ENCODE assay signal across 8 cellular contexts in genomic region chr10:26486304-26486703, GRCh38. TPM values are rescaled to one million over a fixed set of nuclear protein-coding genes. Genes with fewer than 3 reads are reported as not detected.
DNase-seq lines count a peak whose midpoint lies in the region; ATAC-seq lines count a peak whose summit lies in the region.
"Had no signal": no experiment of that assay in that cellular context is flagged by ENCODE, and none has a peak within 500 bp of the region (broad histone marks: within the 10 kb centered on the region; RNA-seq: fewer than 3 reads in every experiment).

No MANE protein-coding gene starts in this region.

- H3K9me3 Mint-ChIP-seq in stimulated activated memory B cell treated with anti-CD40 and anti-IgM and Interleukin-4, amounts not matched to agents 10 μg/mL and 1 μg/mL and 100 μg/mL, for 72 hours: no peaks in the 10 kb centered on the region

- H3K4me1 Mint-ChIP-seq in stimulated activated memory B cell treated with anti-CD40 and anti-IgM and Interleukin-4, amounts not matched to agents 10 μg/mL and 1 μg/mL and 100 μg/mL, for 72 hours: peaks cover 66% of the 10 kb centered on the region

- no peaks in the 10 kb centered on the region for H3K27me3 Mint-ChIP-seq in stimulated activated memory B cell treated with anti-CD40 and anti-IgM and Interleukin-4, amounts not matched to agents 10 μg/mL and 1 μg/mL and 100 μg/mL, for 72 hours

- H3K27ac Mint-ChIP-seq in stimulated activated memory B cell treated with anti-CD40 and anti-IgM and Interleukin-4, amounts not matched to agents 10 μg/mL and 1 μg/mL and 100 μg/mL, for 72 hours: peak overlapping the region; percentile 97

- peak overlapping the region; percentile 6 for H3K4me3 Mint-ChIP-seq in stimulated activated memory B cell treated with anti-CD40 and anti-IgM and Interleukin-4, amounts not matched to agents 10 μg/mL and 1 μg/mL and 100 μg/mL, for 72 hours

- peaks cover 30% of the 10 kb centered on the region for H3K36me3 Mint-ChIP-seq in stimulated activated memory B cell treated with anti-CD40 and anti-IgM and Interleukin-4, amounts not matched to agents 10 μg/mL and 1 μg/mL and 100 μg/mL, for 72 hours

- no peak for ATAC-seq in stimulated activated memory B cell treated with anti-CD40 and anti-IgM and Interleukin-4, amounts not matched to agents 10 μg/mL and 1 μg/mL and 100 μg/mL, for 72 hours
- ATAC-seq in HG03439 (IDR thresholded peaks at IDR 0.05; ENCODE audit: unreplicated experiment): no peak
- no peak for ATAC-seq in GM21381 (IDR thresholded peaks at IDR 0.05; ENCODE audit: unreplicated experiment)

- DNase-seq in GM04503 (ENCODE audit: low read depth): peak; percentile 67
- DNase-seq in T1000 (lab: John Stamatoyannopoulos, UW): peak; percentile 88
- DNase-seq in foreskin melanocyte: peak; percentile 3
- DNase-seq in mucosa of gallbladder (ENCODE audit: low spot score): no peak
- DNase-seq: NCI-H1092 had no signal

RNA-seq across cellular contexts. Expression of gene APBB1IP, which starts 48.2 kb away (rescaled TPM):
- 40.1 TPM for total RNA-seq in mucosa of gallbladder
